Comparison of ENCODE assay signal across 14 cellular contexts in the genomic region with DNA sequence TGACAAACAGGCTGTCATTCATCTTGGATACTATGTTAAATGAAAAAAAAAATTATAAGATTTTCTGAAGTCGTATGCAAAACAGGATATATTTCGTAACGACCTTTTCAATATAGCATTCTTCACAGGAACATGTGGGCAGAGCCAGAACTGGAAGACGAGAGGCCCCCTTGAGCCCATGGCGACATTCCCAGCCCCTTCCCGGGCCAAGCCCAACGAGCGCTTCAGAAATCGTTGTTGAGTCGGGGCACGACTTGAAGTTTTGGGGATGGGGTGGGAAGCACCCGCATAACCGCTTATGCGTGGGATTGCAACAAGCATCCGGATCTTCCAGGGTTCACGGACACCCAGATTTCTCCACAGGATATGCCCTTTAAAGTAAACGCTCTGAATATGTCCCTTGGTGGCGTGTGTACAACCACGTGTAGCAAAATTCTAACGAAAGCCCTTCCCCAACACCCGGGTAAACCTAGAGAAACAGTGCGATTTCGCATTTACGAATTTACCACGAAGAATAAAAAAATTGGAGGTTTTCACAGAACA. TPM values are rescaled to one million over a fixed set of nuclear protein-coding genes. Genes with fewer than 3 reads are reported as not detected.
DNase-seq lines count a peak whose midpoint lies in the region; ATAC-seq and TF ChIP-seq lines count a peak whose summit lies in the region.
"Had no signal": no experiment of that assay in that cellular context is flagged by ENCODE, and none has a peak within 500 bp of the region (broad histone marks: within the 10 kb centered on the region; RNA-seq: fewer than 3 reads in every experiment).

No MANE protein-coding gene starts in this region.

- CTCF ChIA-PET in activated CD8-positive, alpha-beta T cell treated with anti-CD3 and anti-CD28 coated beads, Interleukin-2, amount 10 ng/mL, durations not matched to agents 7 days and 5 days (lab: Charles Lee): no interaction called here

- no peak for ATAC-seq in activated CD8-positive, alpha-beta T cell treated with anti-CD3 and anti-CD28 coated beads, Interleukin-2, amount 10 ng/mL, durations not matched to agents 7 days and 5 days
- ATAC-seq in stimulated activated naive CD8-positive, alpha-beta T cell treated with anti-CD3 and anti-CD28 coated beads, Interleukin-15, amount 100 ng/mL, for 72 hours: peak; percentile 26
- no peak for ATAC-seq in upper lobe of right lung
- ATAC-seq in stimulated activated effector memory CD8-positive, alpha-beta T cell treated with anti-CD3 and anti-CD28 coated beads, Interleukin-12 subunit alpha, Interleukin-12 subunit beta, amount 100 ng/mL, for 72 hours: no peak

- peaks cover 6% of the 10 kb centered on the region for H3K9me3 Mint-ChIP-seq in activated CD8-positive, alpha-beta T cell treated with anti-CD3 and anti-CD28 coated beads, Interleukin-2, amount 10 ng/mL, durations not matched to agents 7 days and 5 days (ENCODE audit: insufficient read depth)
- peaks cover 4 to 9% of the 10 kb centered on the region in 2 donors for H3K9me3 Mint-ChIP-seq in stimulated activated naive CD8-positive, alpha-beta T cell treated with anti-CD3 and anti-CD28 coated beads, Interleukin-15, amount 100 ng/mL, for 72 hours
- peaks cover 6% of the 10 kb centered on the region for H3K9me3 Mint-ChIP-seq in stimulated activated effector memory CD8-positive, alpha-beta T cell treated with anti-CD3 and anti-CD28 coated beads, Interleukin-12 subunit alpha, Interleukin-12 subunit beta, amount 100 ng/mL, for 72 hours

- no peak overlapping the region for H3K4me3 ChIP-seq in upper lobe of right lung

- intact Hi-C loops in upper lobe of right lung (cut with DNase I): no loop called here

- no peaks in the 10 kb centered on the region for H3K36me3 ChIP-seq in upper lobe of right lung

- H3K9me3 ChIP-seq in upper lobe of right lung: no peaks in the 10 kb centered on the region

- no peaks in the 10 kb centered on the region for H3K4me1 ChIP-seq in upper lobe of right lung

- POLR2A ChIA-PET in activated CD8-positive, alpha-beta T cell treated with anti-CD3 and anti-CD28 coated beads, Interleukin-2, amount 10 ng/mL, durations not matched to agents 7 days and 5 days (lab: Charles Lee): no interaction called here

- H3K27me3 ChIP-seq in upper lobe of right lung: peaks cover 57% of the 10 kb centered on the region

- H3K27me3 Mint-ChIP-seq in activated CD8-positive, alpha-beta T cell treated with anti-CD3 and anti-CD28 coated beads, Interleukin-2, amount 10 ng/mL, durations not matched to agents 7 days and 5 days (ENCODE audit: low read depth): peaks cover 28% of the 10 kb centered on the region
- H3K27me3 Mint-ChIP-seq in stimulated activated naive CD8-positive, alpha-beta T cell treated with anti-CD3 and anti-CD28 coated beads, Interleukin-15, amount 100 ng/mL, for 72 hours: peaks cover 28% of the 10 kb centered on the region

- no peaks in the 10 kb centered on the region for H3K36me3 Mint-ChIP-seq in activated CD8-positive, alpha-beta T cell treated with anti-CD3 and anti-CD28 coated beads, Interleukin-2, amount 10 ng/mL, durations not matched to agents 7 days and 5 days (ENCODE audit: low read depth)
- no peaks in the 10 kb centered on the region for H3K36me3 Mint-ChIP-seq in stimulated activated effector memory CD8-positive, alpha-beta T cell treated with anti-CD3 and anti-CD28 coated beads, Interleukin-12 subunit alpha, Interleukin-12 subunit beta, amount 100 ng/mL, for 72 hours

- H3K4me1 Mint-ChIP-seq in activated CD8-positive, alpha-beta T cell treated with anti-CD3 and anti-CD28 coated beads, Interleukin-2, amount 10 ng/mL, durations not matched to agents 7 days and 5 days (ENCODE audit: low read depth): peaks cover 4% of the 10 kb centered on the region
- H3K4me1 Mint-ChIP-seq in stimulated activated naive CD8-positive, alpha-beta T cell treated with anti-CD3 and anti-CD28 coated beads, Interleukin-15, amount 100 ng/mL, for 72 hours: no peaks in the 10 kb centered on the region
- no peaks in the 10 kb centered on the region for H3K4me1 Mint-ChIP-seq in stimulated activated effector memory CD8-positive, alpha-beta T cell treated with anti-CD3 and anti-CD28 coated beads, Interleukin-12 subunit alpha, Interleukin-12 subunit beta, amount 100 ng/mL, for 72 hours

- peak overlapping the region; percentile 20 for H3K4me3 Mint-ChIP-seq in activated CD8-positive, alpha-beta T cell treated with anti-CD3 and anti-CD28 coated beads, Interleukin-2, amount 10 ng/mL, durations not matched to agents 7 days and 5 days
- H3K4me3 Mint-ChIP-seq in stimulated activated naive CD8-positive, alpha-beta T cell treated with anti-CD3 and anti-CD28 coated beads, Interleukin-15, amount 100 ng/mL, for 72 hours: peak overlapping the region; percentile 24 to 55
- no peak overlapping the region for H3K4me3 Mint-ChIP-seq in stimulated activated effector memory CD8-positive, alpha-beta T cell treated with anti-CD3 and anti-CD28 coated beads, Interleukin-12 subunit alpha, Interleukin-12 subunit beta, amount 100 ng/mL, for 72 hours

- no peak overlapping the region for H3K27ac Mint-ChIP-seq in activated CD8-positive, alpha-beta T cell treated with anti-CD3 and anti-CD28 coated beads, Interleukin-2, amount 10 ng/mL, durations not matched to agents 7 days and 5 days
- H3K27ac Mint-ChIP-seq in stimulated activated naive CD8-positive, alpha-beta T cell treated with anti-CD3 and anti-CD28 coated beads, Interleukin-15, amount 100 ng/mL, for 72 hours: no peak overlapping the region
- H3K27ac Mint-ChIP-seq in stimulated activated effector memory CD8-positive, alpha-beta T cell treated with anti-CD3 and anti-CD28 coated beads, Interleukin-12 subunit alpha, Interleukin-12 subunit beta, amount 100 ng/mL, for 72 hours: no peak overlapping the region

- H3K27ac ChIP-seq in upper lobe of right lung: no peak overlapping the region
- H3K27ac ChIP-seq: 22Rv1 had no signal

- DNase-seq in DMS53 (lab: John Stamatoyannopoulos, UW): peak; percentile 48
- DNase-seq in DMS53 treated with DMSO at 0.1 percent for 48 hours (lab: John Stamatoyannopoulos, UW; ENCODE audit: unreplicated experiment): no peak
- DNase-seq in activated CD8-positive, alpha-beta T cell treated with anti-CD3 and anti-CD28 coated beads, Interleukin-2, amount 10 ng/mL, durations not matched to agents 7 days and 5 days: no peak
- peak; percentile 15 for DNase-seq in iPS-NIHi11 (ENCODE audit: low spot score)
- no peak for DNase-seq in stimulated activated naive CD8-positive, alpha-beta T cell treated with anti-CD3 and anti-CD28 coated beads, Interleukin-15, amount 100 ng/mL, for 72 hours
- no peak for DNase-seq in activated naive CD4-positive, alpha-beta T cell (lab: John Stamatoyannopoulos, UW)
- DNase-seq in upper lobe of right lung: no peak
- DNase-seq in stimulated activated effector memory CD8-positive, alpha-beta T cell treated with anti-CD3 and anti-CD28 coated beads, Interleukin-12 subunit alpha, Interleukin-12 subunit beta, amount 100 ng/mL, for 72 hours (ENCODE audit: low spot score in 2 of 2): no peak
- DNase-seq: effector CD8-positive, alpha-beta T cell; GDM1; kidney glomerular epithelial cell; stimulated activated naive CD4-positive, alpha-beta T cell had no signal

- no peak for TF ChIP-seq CTCF in upper lobe of right lung (IDR thresholded peaks at IDR 0.05)

RNA-seq across cellular contexts. Expression of a gene that starts 0.7 kb away (rescaled TPM):
- not detected for total RNA-seq in activated CD8-positive, alpha-beta T cell treated with anti-CD3 and anti-CD28 coated beads, Interleukin-2, amount 10 ng/mL, durations not matched to agents 7 days and 5 days
- not detected for total RNA-seq in upper lobe of right lung

RNA-seq across cellular contexts. Expression of a gene that starts 23.8 kb away (rescaled TPM):
- total RNA-seq in activated CD8-positive, alpha-beta T cell treated with anti-CD3 and anti-CD28 coated beads, Interleukin-2, amount 10 ng/mL, durations not matched to agents 7 days and 5 days: not detected
- not detected for total RNA-seq in upper lobe of right lung
- total RNA-seq: NCI-H460 had no signal

Comparison
In these comparisons a context has a peak if more than half of its experiments do, and no peak if none do; other contexts are left out.
1. DNase-seq: peak in DMS53 (single experiment) and iPS-NIHi11 (single experiment); none in DMS53 treated with DMSO at 0.1 percent for 48 hours (single experiment), activated CD8-positive, alpha-beta T cell treated with anti-CD3 and anti-CD28 coated beads, Interleukin-2, amount 10 ng/mL, durations not matched to agents 7 days and 5 days (single experiment), stimulated activated naive CD8-positive, alpha-beta T cell treated with anti-CD3 and anti-CD28 coated beads, Interleukin-15, amount 100 ng/mL, for 72 hours (0 of 2), activated naive CD4-positive, alpha-beta T cell (0 of 4), upper lobe of right lung (single experiment) and stimulated activated effector memory CD8-positive, alpha-beta T cell treated with anti-CD3 and anti-CD28 coated beads, Interleukin-12 subunit alpha, Interleukin-12 subunit beta, amount 100 ng/mL, for 72 hours (0 of 2).